Comparison of ENCODE assay signal across 11 cellular contexts in genomic region chr12:47111854-47112253, GRCh38.
"Had no signal": no experiment of that assay in that cellular context is flagged by ENCODE, and none has a peak within 500 bp of the region (broad histone marks: within the 10 kb centered on the region; RNA-seq: fewer than 3 reads in every experiment).

No MANE protein-coding gene starts in this region.

- H3K36me3 ChIP-seq: adrenal gland, transverse colon had no signal

- H3K4me1 ChIP-seq: adrenal gland, parathyroid adenoma, SJSA1, transverse colon had no signal

- H3K9ac ChIP-seq: parathyroid adenoma had no signal

- H3K79me2 ChIP-seq: parathyroid adenoma had no signal

- DNase-seq: activated CD4-positive, CD25-positive, alpha-beta regulatory T cell treated with anti-CD3 and anti-CD28 coated beads, Interleukin-2, amount 50 U/mL, for 72 hours; activated gamma-delta T cell; adrenal gland; dorsolateral prefrontal cortex; islet precursor cell; midbrain; T1000; transverse colon had no signal

- H2AFZ ChIP-seq: parathyroid adenoma had no signal

- H3K27ac ChIP-seq: adrenal gland, dorsolateral prefrontal cortex, parathyroid adenoma, SJSA1, transverse colon had no signal

- H3K9me3 ChIP-seq: adrenal gland, SJSA1, transverse colon had no signal

- H3K4me3 ChIP-seq: adrenal gland, dorsolateral prefrontal cortex, lung, SJSA1, transverse colon had no signal

- H3K27me3 ChIP-seq: adrenal gland, dorsolateral prefrontal cortex, SJSA1, transverse colon had no signal
